19 cellular contexts compared by ENCODE assay signal in the genomic region with DNA sequence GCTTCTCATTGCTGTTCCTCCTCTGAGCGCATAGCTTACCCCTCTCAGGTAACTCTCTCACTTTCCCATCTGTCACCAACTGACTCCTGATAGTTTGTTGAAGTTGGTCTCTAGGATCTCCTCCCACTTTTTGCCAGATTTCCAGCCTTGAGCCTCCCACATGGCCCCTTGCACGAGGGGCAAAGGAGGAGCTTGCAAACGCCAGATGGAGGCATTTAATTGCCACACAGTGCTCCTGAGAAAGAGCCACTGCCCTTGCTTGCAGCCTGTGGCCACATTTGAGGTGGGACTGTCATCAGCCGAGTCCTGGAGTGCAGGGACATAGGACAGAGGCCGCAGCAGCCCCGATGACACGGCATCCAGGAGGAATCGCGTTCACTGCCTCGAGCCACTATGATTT.
DNase-seq lines count a peak whose midpoint lies in the region; ATAC-seq and TF ChIP-seq lines count a peak whose summit lies in the region.
"Had no signal": no experiment of that assay in that cellular context is flagged by ENCODE, and none has a peak within 500 bp of the region (broad histone marks: within the 10 kb centered on the region; RNA-seq: fewer than 3 reads in every experiment).

No MANE protein-coding gene starts in this region.

- TF ChIP-seq EP300 in SK-N-SH (IDR thresholded peaks at IDR 0.05; ENCODE audit: borderline replicate concordance in 1 of 2, low read depth in 1 of 2, low read length in 1 of 2), result no peak
- no peak for TF ChIP-seq EP300 in esophagus muscularis mucosa (IDR thresholded peaks at IDR 0.05)

- no peaks in the 10 kb centered on the region for H3F3A ChIP-seq in SK-N-SH (replicated peaks; ENCODE audit: insufficient read depth)

- TF ChIP-seq CTCF in SK-N-SH (IDR thresholded peaks at IDR 0.05) (no peak), esophagus muscularis mucosa (IDR thresholded peaks at IDR 0.05) (no peak)

- H3K4me2 ChIP-seq in SK-N-SH, result no peak overlapping the region
- H3K4me2 ChIP-seq: A549; BLaER1 treated with 17β-estradiol and CSF1 and Interleukin-3, amounts not matched to agents 10 nM and 100 nM had no signal

- POLR2A ChIA-PET in SK-N-SH (lab: Yijun Ruan, JAX), result no interaction called here

- H3K36me3 ChIP-seq in SK-N-SH (replicated peaks in 1 of 2; ENCODE audit: control insufficient read depth in 1 of 2, insufficient read depth in 2 of 2, low read length in 1 of 2), result no peaks in the 10 kb centered on the region
- H3K36me3 ChIP-seq in esophagus muscularis mucosa, result no peaks in the 10 kb centered on the region
- H3K36me3 ChIP-seq: BE2C; BLaER1 treated with 17β-estradiol and CSF1 and Interleukin-3, amounts not matched to agents 10 nM and 100 nM; HAP-1 had no signal

- CTCF ChIA-PET in SK-N-SH (lab: Yijun Ruan, JAX), result interaction anchor here (0.9 kb wide), 1 partner anchor 12 kb away, joined by 3 read pairs; no protein-coding TSS in a partner anchor

- H3K79me2 ChIP-seq in SK-N-SH (ENCODE audit: insufficient read depth), result no peaks in the 10 kb centered on the region

- H3K4me3 ChIP-seq in SK-N-SH (ENCODE audit: low read depth in 2 of 2, low read length in 1 of 2), result no peak overlapping the region
- H3K4me3 ChIP-seq in esophagus muscularis mucosa, result no peak overlapping the region
- H3K4me3 ChIP-seq: A549; BLaER1 treated with 17β-estradiol and CSF1 and Interleukin-3, amounts not matched to agents 10 nM and 100 nM; HAP-1 had no signal

- 16% methylated on average over 9 of the region's 10 CpGs for WGBS in SK-N-SH (ENCODE audit: low lambda C conversion rate)
- WGBS in esophagus muscularis mucosa, result 80% methylated on average over 10 of the region's 10 CpGs

- H3K9me3 ChIP-seq in SK-N-SH, result no peaks in the 10 kb centered on the region
- H3K9me3 ChIP-seq in esophagus muscularis mucosa, result no peaks in the 10 kb centered on the region
- H3K9me3 ChIP-seq: A549, BE2C, HAP-1 had no signal

- H3K4me1 ChIP-seq in SK-N-SH (ENCODE audit: control insufficient read depth in 1 of 2, insufficient read depth in 2 of 2, low read depth in 1 of 2, low read length in 1 of 2) (peaks cover 0 to 17% of the 10 kb centered on the region in 2 experiments; a peak in 1 of 4 replicates), esophagus muscularis mucosa (no peaks in the 10 kb centered on the region)
- H3K4me1 ChIP-seq: A549; BE2C; BLaER1 treated with 17β-estradiol and CSF1 and Interleukin-3, amounts not matched to agents 10 nM and 100 nM; HAP-1 had no signal

- H2AFZ ChIP-seq in SK-N-SH (ENCODE audit: low read depth), result no peak overlapping the region

- H4K20me1 ChIP-seq in SK-N-SH (ENCODE audit: insufficient read depth), result no peaks in the 10 kb centered on the region
- H4K20me1 ChIP-seq: BLaER1 treated with 17β-estradiol and CSF1 and Interleukin-3, amounts not matched to agents 10 nM and 100 nM had no signal

- TF ChIP-seq RAD21 in SK-N-SH (IDR thresholded peaks at IDR 0.05; ENCODE audit: low read length), result no peak

- intact Hi-C loops in esophagus muscularis mucosa (cut with DNase I), result no loop called here

- H3K27ac ChIP-seq in SK-N-SH (ENCODE audit: low read depth in 2 of 2, low read length in 1 of 2) (no peak overlapping the region; a peak in 1 of 4 replicates), esophagus muscularis mucosa (replicated peaks in 1 of 4) (no peak overlapping the region)
- H3K27ac ChIP-seq: A549; BLaER1 treated with 17β-estradiol and CSF1 and Interleukin-3, amounts not matched to agents 10 nM and 100 nM had no signal

- no peak overlapping the region for H3K9ac ChIP-seq in SK-N-SH
- H3K9ac ChIP-seq: BLaER1 treated with 17β-estradiol and CSF1 and Interleukin-3, amounts not matched to agents 10 nM and 100 nM had no signal

- DNase-seq in SK-N-SH (peak; percentile 40), NCI-H524 treated with DMSO at 0.1 percent for 48 hours (lab: John Stamatoyannopoulos, UW) (peak; percentile 69), esophagus muscularis mucosa (ENCODE audit: extremely low spot score) (peak; percentile 79)
- DNase-seq in stimulated activated CD4-positive, alpha-beta T cell treated with anti-CD3 and anti-CD28 coated beads, Interleukin-15, amount 100 ng/mL, for 24 hours, result no peak
- DNase-seq: 8988T; ACHN; AML-193; BE2C; CD4-positive, alpha-beta T cell; CD8-positive, alpha-beta memory T cell; DMS153; DND-41; GOT3; HFFc6 had no signal

- H3K9me2 ChIP-seq in SK-N-SH, result no peaks in the 10 kb centered on the region

- ATAC-seq in SK-N-SH treated with all-trans-retinoic acid at 6 μM for 48 hours, result no peak
- ATAC-seq in HG03354 (IDR thresholded peaks at IDR 0.05; ENCODE audit: poor library complexity, severe bottlenecking, unreplicated experiment), result no peak
- ATAC-seq: A549 had no signal

- H3K27me3 ChIP-seq in SK-N-SH (ENCODE audit: insufficient read depth), result no peaks in the 10 kb centered on the region
- H3K27me3 ChIP-seq in esophagus muscularis mucosa, result no peaks in the 10 kb centered on the region
- H3K27me3 ChIP-seq: BE2C; BLaER1 treated with 17β-estradiol and CSF1 and Interleukin-3, amounts not matched to agents 10 nM and 100 nM had no signal

- TF ChIP-seq POLR2A in esophagus muscularis mucosa (IDR thresholded peaks at IDR 0.05; ENCODE audit: low read depth), result no peak

TF ChIP-seq in SK-N-SH, 30 proteins besides CTCF, POLR2A, EP300 and RAD21:
- TF ChIP-seq YY1 (IDR thresholded peaks at IDR 0.05; ENCODE audit: low read depth) (no peak), GATA2 (CRISPR knock-in tag; IDR thresholded peaks at IDR 0.05) (0 out of 2 replicates have a peak, but pooled peaks have one; percentile 33), MXI1 (IDR thresholded peaks at IDR 0.05; ENCODE audit: low read depth, low read length) (peak; percentile 54; the same call in 1 of the 2 replicates)
TF ChIP-seq in SK-N-SH: peak in this region for 2.

TF ChIP-seq in SK-N-SH treated with all-trans-retinoic acid at 6 μM for 48 hours, 23 proteins besides CTCF, POLR2A, EP300 and RAD21:
- TF ChIP-seq ISL1 (CRISPR knock-in tag; IDR thresholded peaks at IDR 0.05) (no peak), ZFP3 (CRISPR knock-in tag; IDR thresholded peaks at IDR 0.05) (no peak), GLIS3 (CRISPR knock-in tag; IDR thresholded peaks at IDR 0.05) (no peak), ZNF565 (CRISPR knock-in tag; conservative IDR thresholded peaks at IDR 0.05; ENCODE audit: low read depth) (no peak), TOX (CRISPR knock-in tag; IDR thresholded peaks at IDR 0.05; ENCODE audit: borderline replicate concordance) (no peak), ARNTL (CRISPR knock-in tag; IDR thresholded peaks at IDR 0.05; ENCODE audit: borderline replicate concordance, low read depth) (no peak), RARB (CRISPR knock-in tag; IDR thresholded peaks at IDR 0.05) (no peak), OSR1 (CRISPR knock-in tag; IDR thresholded peaks at IDR 0.05) (no peak), ZFP30 (CRISPR knock-in tag; IDR thresholded peaks at IDR 0.05) (no peak), BACH2 (CRISPR knock-in tag; IDR thresholded peaks at IDR 0.05; ENCODE audit: borderline replicate concordance) (no peak), PPARA (CRISPR knock-in tag; IDR thresholded peaks at IDR 0.05; ENCODE audit: borderline replicate concordance) (no peak)
- TF ChIP-seq, protein P1, sequence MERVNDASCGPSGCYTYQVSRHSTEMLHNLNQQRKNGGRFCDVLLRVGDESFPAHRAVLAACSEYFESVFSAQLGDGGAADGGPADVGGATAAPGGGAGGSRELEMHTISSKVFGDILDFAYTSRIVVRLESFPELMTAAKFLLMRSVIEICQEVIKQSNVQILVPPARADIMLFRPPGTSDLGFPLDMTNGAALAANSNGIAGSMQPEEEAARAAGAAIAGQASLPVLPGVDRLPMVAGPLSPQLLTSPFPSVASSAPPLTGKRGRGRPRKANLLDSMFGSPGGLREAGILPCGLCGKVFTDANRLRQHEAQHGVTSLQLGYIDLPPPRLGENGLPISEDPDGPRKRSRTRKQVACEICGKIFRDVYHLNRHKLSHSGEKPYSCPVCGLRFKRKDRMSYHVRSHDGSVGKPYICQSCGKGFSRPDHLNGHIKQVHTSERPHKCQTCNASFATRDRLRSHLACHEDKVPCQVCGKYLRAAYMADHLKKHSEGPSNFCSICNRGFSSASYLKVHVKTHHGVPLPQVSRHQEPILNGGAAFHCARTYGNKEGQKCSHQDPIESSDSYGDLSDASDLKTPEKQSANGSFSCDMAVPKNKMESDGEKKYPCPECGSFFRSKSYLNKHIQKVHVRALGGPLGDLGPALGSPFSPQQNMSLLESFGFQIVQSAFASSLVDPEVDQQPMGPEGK (CRISPR knock-in tag; IDR thresholded peaks at IDR 0.05; ENCODE audit: borderline replicate concordance), result no peak
